ENCODE assay signal across 9 cellular contexts in the genomic region with DNA sequence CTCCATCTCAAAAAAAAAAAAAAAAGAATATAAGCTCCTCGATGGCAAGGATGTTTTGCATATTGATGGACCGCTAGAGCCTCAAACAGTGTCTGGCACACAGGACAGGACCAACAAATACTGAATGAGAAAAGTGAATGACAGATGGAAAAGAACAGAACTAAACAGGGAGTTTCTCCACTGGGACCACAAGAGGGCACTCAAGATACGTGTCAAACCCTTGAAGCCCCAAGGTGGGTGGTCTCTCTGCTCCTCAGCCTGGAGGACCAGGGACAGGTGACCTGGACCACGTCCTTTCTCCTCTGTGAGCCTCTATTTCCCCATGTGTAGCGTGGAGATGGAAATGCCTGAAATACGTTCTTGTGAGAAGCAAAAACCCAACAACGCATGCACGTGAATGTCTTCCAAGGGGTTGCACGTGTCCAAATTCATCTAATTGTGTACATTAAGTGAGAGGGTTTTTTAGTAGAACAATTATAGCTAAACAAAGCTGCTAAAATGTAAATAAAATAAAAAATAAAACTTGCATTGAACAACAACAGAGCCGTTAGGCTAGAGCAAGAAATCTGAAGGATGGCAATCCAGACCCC. TPM values are rescaled to one million over a fixed set of nuclear protein-coding genes. Genes with fewer than 3 reads are reported as not detected.
DNase-seq lines count a peak whose midpoint lies in the region; ATAC-seq and TF ChIP-seq lines count a peak whose summit lies in the region.
"Had no signal": no experiment of that assay in that cellular context is flagged by ENCODE, and none has a peak within 500 bp of the region (broad histone marks: within the 10 kb centered on the region; RNA-seq: fewer than 3 reads in every experiment).

No MANE protein-coding gene starts in this region.

- H3K4me3 ChIP-seq in Karpas-422 (ENCODE audit: low read length) (no peak overlapping the region), fibroblast of the aortic adventitia (ENCODE audit: low read depth, low read length) (no peak overlapping the region)

- H3K9me3 ChIP-seq in Karpas-422 (ENCODE audit: low read length) = no peaks in the 10 kb centered on the region

- H3K27ac ChIP-seq in Karpas-422 (ENCODE audit: low read length) = no peak overlapping the region

- H3K79me2 ChIP-seq in Karpas-422 (ENCODE audit: low read length) = no peaks in the 10 kb centered on the region

- no peaks in the 10 kb centered on the region for H3K27me3 ChIP-seq in Karpas-422 (ENCODE audit: low read length)

- no peak overlapping the region for H2AFZ ChIP-seq in Karpas-422 (ENCODE audit: low read length)

- no peaks in the 10 kb centered on the region for H4K20me1 ChIP-seq in Karpas-422 (ENCODE audit: insufficient read depth, low read depth, low read length)

- no peak overlapping the region for H3K9ac ChIP-seq in Karpas-422 (ENCODE audit: low read length)

- H3K36me3 ChIP-seq in Karpas-422 (ENCODE audit: insufficient read depth, low read length) = no peaks in the 10 kb centered on the region

- TF ChIP-seq CTCF in fibroblast of the aortic adventitia (IDR thresholded peaks at IDR 0.05; ENCODE audit: insufficient read depth, low read length) = peak; percentile 72

- peak; percentile 30 for DNase-seq in NK-92 treated with Interleukin-12 subunit alpha and Interleukin-12 subunit beta, amount 100 ng/mL, for 24 hours (lab: John Stamatoyannopoulos, UW)
- DNase-seq in NK-92 (lab: John Stamatoyannopoulos, UW; ENCODE audit: unreplicated experiment) (no peak), Karpas-422 (peak; percentile 82), fibroblast of the aortic adventitia (ENCODE audit: low read depth) (peak; percentile 56), retina (peak; percentile 64), T1000 (lab: John Stamatoyannopoulos, UW) (no peak)
- DNase-seq: activated T-cell treated with anti-CD3 and anti-CD28 coated beads, Interleukin-2, amount 50 U/mL, for 72 hours had no signal

- H3K9me2 ChIP-seq in Karpas-422 (replicated peaks; ENCODE audit: insufficient read depth, low read length) = no peaks in the 10 kb centered on the region

- no peaks in the 10 kb centered on the region for H3K4me1 ChIP-seq in Karpas-422 (ENCODE audit: low read length)

- no peak overlapping the region for H3K4me2 ChIP-seq in Karpas-422 (ENCODE audit: low read depth, low read length, poor library complexity, severe bottlenecking)

- ATAC-seq in SK-N-SH treated with all-trans-retinoic acid at 6 μM for 48 hours (peak; percentile 62), GM21737 (IDR thresholded peaks at IDR 0.05; ENCODE audit: unreplicated experiment) (no peak)

TF ChIP-seq in SK-N-SH treated with all-trans-retinoic acid at 6 μM for 48 hours, 23 proteins besides CTCF, POLR2A, EP300 and RAD21:
- TF ChIP-seq ESRRG (CRISPR knock-in tag; IDR thresholded peaks at IDR 0.05) = no peak

RNA-seq across cellular contexts. Expression of a gene that starts 5.7 kb away (rescaled TPM):
- total RNA-seq in Karpas-422 (2014; rRNA removed; shearing (Covaris generic); ENCODE audit: low replicate concordance) = not detected in 2 replicates
- 7.9 and 48.8 TPM in 2 replicates for total RNA-seq in fibroblast of the aortic adventitia (ENCODE audit: low replicate concordance)

RNA-seq across cellular contexts. Expression of a gene that starts 15.2 kb away (rescaled TPM):
- total RNA-seq in Karpas-422 (2014; rRNA removed; shearing (Covaris generic); ENCODE audit: low replicate concordance) = 5.0 and 14.1 TPM in 2 replicates
- 3.7 and 4.9 TPM in 2 replicates for total RNA-seq in fibroblast of the aortic adventitia (ENCODE audit: low replicate concordance)

RNA-seq across cellular contexts. Expression of a gene that starts 23.9 kb away (rescaled TPM):
- total RNA-seq in Karpas-422 (2014; rRNA removed; shearing (Covaris generic); ENCODE audit: low replicate concordance) = not detected in 2 replicates
- not detected in 2 replicates for total RNA-seq in fibroblast of the aortic adventitia (ENCODE audit: low replicate concordance)

RNA-seq across cellular contexts. Expression of a gene that starts 29.8 kb away (rescaled TPM):
- 88.3 and 99.4 TPM in 2 replicates for total RNA-seq in Karpas-422 (2014; rRNA removed; shearing (Covaris generic); ENCODE audit: low replicate concordance)
- total RNA-seq in fibroblast of the aortic adventitia (ENCODE audit: low replicate concordance) = 21.7 and 41.7 TPM in 2 replicates

Comparison
In these comparisons a context has a peak if more than half of its experiments do, and no peak if none do; other contexts are left out.
1. DNase-seq: peak in NK-92 treated with Interleukin-12 subunit alpha and Interleukin-12 subunit beta, amount 100 ng/mL, for 24 hours (single experiment), Karpas-422 (single experiment), fibroblast of the aortic adventitia (single experiment) and retina (single experiment); none in NK-92 (single experiment) and T1000 (single experiment).